17 cellular contexts compared by ENCODE assay signal in the genomic region with DNA sequence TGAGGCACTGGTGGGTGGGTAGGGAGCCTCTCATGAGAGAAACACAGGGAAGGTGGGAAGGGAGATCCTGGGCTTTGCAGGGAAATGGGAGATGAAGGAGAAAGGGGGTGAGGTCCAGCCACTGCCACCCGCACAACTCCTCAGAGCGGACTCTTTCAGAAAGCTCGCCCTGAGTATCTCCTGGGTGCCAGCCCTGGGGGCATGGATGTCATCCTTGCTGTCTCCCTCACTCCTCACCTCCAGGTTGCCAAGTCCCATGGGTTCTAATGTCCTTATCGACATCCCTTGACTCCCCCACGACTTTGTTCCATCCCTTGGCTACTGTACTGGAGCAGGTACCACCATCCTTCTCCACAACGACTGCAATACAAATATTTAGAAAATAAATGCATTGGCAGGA.
"Had no signal": no experiment of that assay in that cellular context is flagged by ENCODE, and none has a peak within 500 bp of the region (broad histone marks: within the 10 kb centered on the region; RNA-seq: fewer than 3 reads in every experiment).

No MANE protein-coding gene starts in this region.

- H3K27ac Mint-ChIP-seq: naive thymus-derived CD4-positive, alpha-beta T cell; nephron progenitor cell had no signal

- H3K27ac ChIP-seq: right lobe of liver, spleen, tibial nerve had no signal

- DNase-seq: central memory CD4-positive, alpha-beta T cell; cortex of kidney; dorsolateral prefrontal cortex; effector CD8-positive, alpha-beta T cell; foreskin fibroblast; head of caudate nucleus; hippocampal formation; left colon; mesendoderm; naive thymus-derived CD4-positive, alpha-beta T cell; nephron progenitor cell; retina; right lobe of liver; spleen; stimulated activated CD4-positive, alpha-beta T cell treated with anti-CD3 and anti-CD28 coated beads, Interleukin-2, amount 100 ng/mL, for 24 hours; stimulated activated naive CD4-positive, alpha-beta T cell had no signal

- H3K9me3 Mint-ChIP-seq: naive thymus-derived CD4-positive, alpha-beta T cell; nephron progenitor cell had no signal

- H3K4me1 Mint-ChIP-seq: naive thymus-derived CD4-positive, alpha-beta T cell had no signal

- H3K36me3 Mint-ChIP-seq: naive thymus-derived CD4-positive, alpha-beta T cell had no signal

- H3K4me3 ChIP-seq: dorsolateral prefrontal cortex, right lobe of liver, spleen, tibial nerve had no signal

- H3K27me3 ChIP-seq: dorsolateral prefrontal cortex, right lobe of liver, spleen, tibial nerve had no signal

- H3K4me3 Mint-ChIP-seq: naive thymus-derived CD4-positive, alpha-beta T cell; nephron progenitor cell had no signal

- H3K9me3 ChIP-seq: right lobe of liver, spleen, tibial nerve had no signal

- H3K4me1 ChIP-seq: spleen had no signal
